Comparison of ENCODE assay signal across 9 cellular contexts in the genomic region with DNA sequence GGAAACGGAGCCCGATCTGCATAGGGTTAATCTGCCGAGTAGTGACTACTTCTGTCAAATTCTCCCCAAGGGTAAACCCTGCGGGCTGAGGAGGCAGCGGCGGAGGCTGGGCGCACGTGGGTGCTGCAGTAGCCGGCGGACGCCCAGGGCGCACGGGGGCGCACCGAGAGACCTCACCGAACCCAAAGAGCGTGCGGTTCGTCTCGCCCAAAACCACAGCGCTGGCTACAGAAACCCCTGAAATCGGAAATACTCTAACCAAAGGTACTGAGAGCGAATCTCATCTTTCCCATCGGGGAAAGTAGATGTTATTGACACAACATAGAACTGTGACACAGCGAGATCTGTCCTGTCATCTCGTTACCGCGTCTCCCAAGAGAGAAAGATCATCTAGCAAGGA. TPM values are rescaled to one million over a fixed set of nuclear protein-coding genes. Genes with fewer than 3 reads are reported as not detected.
DNase-seq lines count a peak whose midpoint lies in the region; TF ChIP-seq lines count a peak whose summit lies in the region.
"Had no signal": no experiment of that assay in that cellular context is flagged by ENCODE, and none has a peak within 500 bp of the region (broad histone marks: within the 10 kb centered on the region; RNA-seq: fewer than 3 reads in every experiment).

No MANE protein-coding gene starts in this region.

- peaks cover 34% of the 10 kb centered on the region for H3K27me3 ChIP-seq in HUES64 (ENCODE audit: insufficient read depth, low read length)
- H3K27me3 ChIP-seq in brain microvascular endothelial cell (replicated peaks) = peaks cover 18% of the 10 kb centered on the region

- peak overlapping the region; percentile 17 to 70 (median 66) for H3K4me3 Mint-ChIP-seq in nephron
- H3K4me3 Mint-ChIP-seq: dendritic cell treated with granulocyte-macrophage colony-stimulating factor and Interleukin-4, amounts not matched to agents 40 ng/mL and 50 ng/mL, for 4 days had no signal

- in situ Hi-C loops in brain microvascular endothelial cell (cut with HindIII; ENCODE audit: low pct_ligation_motif_present, low sequenced_read_pairs) = no loop called here

- CTCF ChIA-PET in RWPE1 (lab: Yijun Ruan, JAX) = interaction anchor here (0.6 kb wide), 1 partner anchor 213 kb away, joined by 3 read pairs; no protein-coding TSS in a partner anchor

- POLR2A ChIA-PET in RWPE1 (lab: Yijun Ruan, JAX; ENCODE audit: low non-redundant PET) = no interaction called here

- no peaks in the 10 kb centered on the region for H3K4me1 Mint-ChIP-seq in nephron

- no peak overlapping the region for H3K9ac ChIP-seq in HUES64 (ENCODE audit: low read depth, low read length)

- peak; percentile 40 for TF ChIP-seq CTCF in brain microvascular endothelial cell (IDR thresholded peaks at IDR 0.05; ENCODE audit: low read depth, low read length, missing control alignments)
- TF ChIP-seq CTCF in nephron (IDR thresholded peaks at IDR 0.05; ENCODE audit: unreplicated experiment in 3 of 3) = no peak
- no peak for TF ChIP-seq CTCF in RWPE1 (conservative IDR thresholded peaks at IDR 0.05; ENCODE audit: low read depth)

- no peak overlapping the region for H3K27ac Mint-ChIP-seq in nephron
- H3K27ac Mint-ChIP-seq: dendritic cell treated with granulocyte-macrophage colony-stimulating factor and Interleukin-4, amounts not matched to agents 40 ng/mL and 50 ng/mL, for 4 days had no signal

- WGBS in HUES64 = 3% methylated on average over 28 of the region's 28 CpGs

- no peaks in the 10 kb centered on the region for H3K36me3 ChIP-seq in HUES64 (ENCODE audit: insufficient read depth, low read length)
- no peaks in the 10 kb centered on the region for H3K36me3 ChIP-seq in brain microvascular endothelial cell (replicated peaks)

- H3K4me3 ChIP-seq in HUES64 (ENCODE audit: low read length) (peak overlapping the region; percentile 55), brain microvascular endothelial cell (ENCODE audit: low read depth, low read length) (peak overlapping the region; percentile 32)

- H3K4me1 ChIP-seq in HUES64 (ENCODE audit: insufficient read depth, low read length) = peaks cover 2% of the 10 kb centered on the region; the same call in 1 of the 2 replicates

- no peaks in the 10 kb centered on the region for H3K36me3 Mint-ChIP-seq in nephron (ENCODE audit: low read depth)

- no peak overlapping the region for H3K27ac ChIP-seq in HUES64 (ENCODE audit: low read depth, low read length)
- no peak overlapping the region for H3K27ac ChIP-seq in brain microvascular endothelial cell
- H3K27ac ChIP-seq in RWPE1 = no peak overlapping the region

- peaks cover 41% of the 10 kb centered on the region for H3K27me3 Mint-ChIP-seq in nephron (ENCODE audit: low read depth)

- DNase-seq in stimulated activated naive CD4-positive, alpha-beta T cell treated with Interleukin-2 at 50 U/mL for 16 hours (lab: John Stamatoyannopoulos, UW) = peak; percentile 19
- no peak for DNase-seq in stimulated activated naive CD4-positive, alpha-beta T cell (lab: John Stamatoyannopoulos, UW)
- DNase-seq in brain microvascular endothelial cell (no peak), RKO (ENCODE audit: low spot score) (no peak), RWPE1 (ENCODE audit: low spot score) (no peak), DMS53 (lab: John Stamatoyannopoulos, UW) (no peak)

- peaks cover 9% of the 10 kb centered on the region for H3K9me3 Mint-ChIP-seq in nephron
- H3K9me3 Mint-ChIP-seq: dendritic cell treated with granulocyte-macrophage colony-stimulating factor and Interleukin-4, amounts not matched to agents 40 ng/mL and 50 ng/mL, for 4 days had no signal

- peaks cover 7% of the 10 kb centered on the region; the same call in 1 of the 2 replicates for H3K9me3 ChIP-seq in HUES64 (ENCODE audit: insufficient read depth, low read depth, low read length)

RNA-seq across cellular contexts. Expression of gene SHC3, which starts 56.0 kb away (rescaled TPM):
- polyA plus RNA-seq in HUES64 (2013, experiment 1 of 2) = 3.8 TPM
- polyA plus RNA-seq in HUES64 (2013, experiment 2 of 2) = 6.0 TPM
